ENCODE assay signal across 1 cellular context in the genomic region with DNA sequence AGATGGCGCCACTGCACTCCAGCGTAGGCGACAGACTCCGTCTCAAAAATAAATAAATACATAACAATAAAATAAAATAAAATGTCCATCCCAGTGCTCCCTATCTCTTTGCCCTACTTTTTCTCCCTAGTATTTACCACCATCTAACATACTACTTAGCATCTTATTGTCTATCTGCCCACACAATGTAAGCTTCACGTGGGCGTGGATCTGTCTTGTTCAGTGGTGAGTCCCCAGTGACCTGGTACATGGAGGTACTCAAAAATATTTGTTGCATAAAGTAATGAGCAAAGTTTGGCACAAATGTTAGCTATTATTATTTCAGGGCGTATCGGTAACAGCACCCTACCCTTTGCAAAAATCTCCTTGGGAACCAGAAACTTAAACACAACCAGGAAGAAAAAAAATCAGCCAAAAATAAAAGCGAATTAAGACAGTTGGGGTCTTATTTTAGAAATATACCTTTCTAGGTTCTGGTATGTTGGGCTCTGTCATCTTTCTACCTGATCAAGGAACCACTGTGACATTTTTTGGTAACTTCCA.
TF ChIP-seq lines count a peak whose summit lies in the region.

No MANE protein-coding gene starts in this region.

TF ChIP-seq in HepG2, 621 proteins besides CTCF, POLR2A, EP300 and RAD21:
- TF ChIP-seq ZNF629 (CRISPR knock-in tag; conservative IDR thresholded peaks at IDR 0.05), result no peak
- TF ChIP-seq ZNF567 (CRISPR knock-in tag; IDR thresholded peaks at IDR 0.05; ENCODE audit: borderline replicate concordance), result no peak
- TF ChIP-seq KLF13 (CRISPR knock-in tag; IDR thresholded peaks at IDR 0.05), result no peak
- no peak for TF ChIP-seq PAF1 (CRISPR knock-in tag; IDR thresholded peaks at IDR 0.05)
- TF ChIP-seq, protein P1, sequence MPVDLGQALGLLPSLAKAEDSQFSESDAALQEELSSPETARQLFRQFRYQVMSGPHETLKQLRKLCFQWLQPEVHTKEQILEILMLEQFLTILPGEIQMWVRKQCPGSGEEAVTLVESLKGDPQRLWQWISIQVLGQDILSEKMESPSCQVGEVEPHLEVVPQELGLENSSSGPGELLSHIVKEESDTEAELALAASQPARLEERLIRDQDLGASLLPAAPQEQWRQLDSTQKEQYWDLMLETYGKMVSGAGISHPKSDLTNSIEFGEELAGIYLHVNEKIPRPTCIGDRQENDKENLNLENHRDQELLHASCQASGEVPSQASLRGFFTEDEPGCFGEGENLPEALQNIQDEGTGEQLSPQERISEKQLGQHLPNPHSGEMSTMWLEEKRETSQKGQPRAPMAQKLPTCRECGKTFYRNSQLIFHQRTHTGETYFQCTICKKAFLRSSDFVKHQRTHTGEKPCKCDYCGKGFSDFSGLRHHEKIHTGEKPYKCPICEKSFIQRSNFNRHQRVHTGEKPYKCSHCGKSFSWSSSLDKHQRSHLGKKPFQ (CRISPR knock-in tag; IDR thresholded peaks at IDR 0.05; ENCODE audit: insufficient replicate concordance), result peak; percentile 25
- peak; percentile 20; the same call in 1 of the 2 replicates for TF ChIP-seq HNF1B (CRISPR knock-in tag; IDR thresholded peaks at IDR 0.05)
- no peak for TF ChIP-seq ZNF17 (CRISPR knock-in tag; IDR thresholded peaks at IDR 0.05)
- no peak for TF ChIP-seq ZNF552 (CRISPR knock-in tag; IDR thresholded peaks at IDR 0.05; ENCODE audit: borderline replicate concordance)
- TF ChIP-seq PRDM15 (CRISPR knock-in tag; IDR thresholded peaks at IDR 0.05), result no peak
